22 cellular contexts compared by ENCODE assay signal in the genomic region with DNA sequence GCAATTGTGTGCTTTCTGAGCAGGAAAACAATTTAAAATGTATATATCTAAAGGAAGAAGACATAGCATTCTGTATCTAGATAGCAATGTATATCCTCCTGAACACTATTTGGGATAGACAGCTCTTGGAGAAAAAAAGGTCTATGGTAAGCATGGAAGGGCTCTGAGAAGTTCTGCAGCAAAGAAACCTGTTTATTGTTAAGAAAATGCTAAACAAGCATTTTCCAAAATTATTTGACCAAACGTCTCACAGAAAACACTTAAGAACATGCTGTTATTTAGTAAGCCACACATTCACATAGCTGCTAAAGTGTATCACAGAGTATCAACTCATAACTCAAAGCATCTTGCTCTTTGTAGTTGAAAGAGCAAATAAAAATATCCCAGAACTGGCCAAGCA.
DNase-seq lines count a peak whose midpoint lies in the region; ATAC-seq, FAIRE-seq and TF ChIP-seq lines count a peak whose summit lies in the region.
"Had no signal": no experiment of that assay in that cellular context is flagged by ENCODE, and none has a peak within 500 bp of the region (broad histone marks: within the 10 kb centered on the region; RNA-seq: fewer than 3 reads in every experiment).

No MANE protein-coding gene starts in this region.

- no peak for FAIRE-seq in HepG2 (lab: Jason Lieb, UNC)
- FAIRE-seq: A204.1, D721Med, GM12892, H54 had no signal

- H4K20me1 ChIP-seq in HepG2 (ENCODE audit: insufficient read depth, low read length): no peaks in the 10 kb centered on the region

- H3K27me3 Mint-ChIP-seq in osteocyte (ENCODE audit: unreplicated experiment): no peaks in the 10 kb centered on the region

- CTCF ChIA-PET in HepG2 (lab: Yijun Ruan, JAX; ENCODE audit: low intra/inter-chr PET ratio, low total read pairs): no interaction called here

- H3K4me3 Mint-ChIP-seq in osteocyte (ENCODE audit: unreplicated experiment): no peak overlapping the region
- H3K4me3 Mint-ChIP-seq: CD8-positive, alpha-beta T cell had no signal

- TF ChIP-seq POLR2A in HepG2 (IDR thresholded peaks at IDR 0.05; ENCODE audit: insufficient read depth in 1 of 2, low read depth in 2 of 2, low read length in 2 of 2) (no peak), right lobe of liver (IDR thresholded peaks at IDR 0.05) (no peak), body of pancreas (IDR thresholded peaks at IDR 0.05) (no peak)

- POLR2A ChIA-PET in HepG2 (lab: Yijun Ruan, JAX): no interaction called here

- H3K9me3 ChIP-seq in HepG2 (ENCODE audit: low read length) (no peaks in the 10 kb centered on the region), right lobe of liver (no peaks in the 10 kb centered on the region), body of pancreas (no peaks in the 10 kb centered on the region)
- H3K9me3 ChIP-seq: BLaER1 treated with 17β-estradiol and CSF1 and Interleukin-3, amounts not matched to agents 10 nM and 100 nM; MG63; SJCRH30 had no signal

- H2AFZ ChIP-seq in HepG2 (ENCODE audit: low read length): no peak overlapping the region

- H3K36me3 ChIP-seq in HepG2 (replicated peaks in 1 of 2; ENCODE audit: control insufficient read depth in 1 of 2, insufficient read depth in 2 of 2, low read length in 2 of 2): no peaks in the 10 kb centered on the region
- no peaks in the 10 kb centered on the region for H3K36me3 ChIP-seq in right lobe of liver
- H3K36me3 ChIP-seq in body of pancreas (replicated peaks in 1 of 2; ENCODE audit: insufficient read depth in 1 of 2, low read depth in 2 of 2): no peaks in the 10 kb centered on the region
- H3K36me3 ChIP-seq: MG63, SJCRH30 had no signal

- H3K4me1 ChIP-seq in HepG2 (ENCODE audit: insufficient read depth, low read length) (peaks cover 40% of the 10 kb centered on the region), right lobe of liver (peaks cover 0 to 37% (median 7%) of the 10 kb centered on the region in 4 donors), body of pancreas (peaks cover 38% of the 10 kb centered on the region)
- H3K4me1 ChIP-seq: SJCRH30 had no signal

- H3K27ac ChIP-seq in HepG2 (ENCODE audit: extremely low read length, insufficient read depth, low read length) (no peak overlapping the region), right lobe of liver (no peak overlapping the region), body of pancreas (peak overlapping the region in 3 of 4 donors; percentile 49 to 77 (median 61))
- H3K27ac ChIP-seq: SJCRH30 had no signal

- WGBS in HepG2 (ENCODE audit: low lambda C conversion rate): 89% methylated on average over 1 of the region's 1 CpG
- WGBS in right lobe of liver (ENCODE audit: insufficient coverage, low coverage, low lambda C conversion rate, missing lambda C conversion rate): 19% methylated on average over 1 of the region's 1 CpG
- 45 to 50% methylated on average over 1 of the region's 1 CpG for WGBS in body of pancreas, 2 donors

- no peak overlapping the region for H3K4me3 ChIP-seq in HepG2 (replicated peaks in 1 of 3; ENCODE audit: insufficient read depth in 1 of 3, low read depth in 2 of 3, low read length in 3 of 3)
- H3K4me3 ChIP-seq in right lobe of liver: no peak overlapping the region
- H3K4me3 ChIP-seq in body of pancreas: no peak overlapping the region
- H3K4me3 ChIP-seq: BLaER1 treated with 17β-estradiol and CSF1 and Interleukin-3, amounts not matched to agents 10 nM and 100 nM; MG63; SJCRH30 had no signal

- no peak for ATAC-seq in HepG2
- ATAC-seq in right lobe of liver: no peak
- ATAC-seq in body of pancreas: no peak
- no peak for ATAC-seq in GM19395 (IDR thresholded peaks at IDR 0.05; ENCODE audit: unreplicated experiment)
- ATAC-seq in HG02885 (IDR thresholded peaks at IDR 0.05; ENCODE audit: poor library complexity, unreplicated experiment): no peak
- ATAC-seq: CD8-positive, alpha-beta T cell; Panc1 had no signal

- H3K4me2 ChIP-seq in HepG2 (ENCODE audit: low read depth, low read length): no peak overlapping the region

- H3K36me3 Mint-ChIP-seq in osteocyte (ENCODE audit: unreplicated experiment): peaks cover 6% of the 10 kb centered on the region
- H3K36me3 Mint-ChIP-seq: CD8-positive, alpha-beta T cell had no signal

- no TSS peak for BruUV-seq in HepG2 (replicated peaks; lab: Mats Ljungman, UMichigan)

- DNase-seq in HepG2 (ENCODE audit: low spot score): no peak
- DNase-seq in right lobe of liver: no peak
- no peak for DNase-seq in body of pancreas
- no peak for DNase-seq in osteocyte (ENCODE audit: extremely low spot score, unreplicated experiment)
- DNase-seq in effector CD8-positive, alpha-beta T cell (lab: John Stamatoyannopoulos, UW): no peak
- no peak for DNase-seq in cerebellar cortex (ENCODE audit: low spot score)
- DNase-seq: CD8-positive, alpha-beta T cell; Karpas-422; MG63; NCI-H1092; NCI-H1436 treated with DMSO at 0.1 percent for 48 hours; NCI-H2081 treated with DMSO at 0.1 percent for 48 hours; NCI-H446 treated with DMSO at 0.1 percent for 48 hours; SJCRH30 had no signal

- intact Hi-C loops in HepG2 (cut with micrococcal nuclease; ENCODE audit: unreplicated experiment): no loop called here
- intact Hi-C loops in right lobe of liver (cut with DNase I): no loop called here
- intact Hi-C loops in body of pancreas (cut with DNase I): no loop called here

- in situ Hi-C loops in HepG2 (cut with HindIII; ENCODE audit: extremely low pct_ligation_motif_present, low pct_unique_long_range_greater_than_20kb): no loop called here

- H3K27me3 ChIP-seq in HepG2 (ENCODE audit: control insufficient read depth in 1 of 2, insufficient read depth in 2 of 2, low read length in 2 of 2): no peaks in the 10 kb centered on the region
- no peaks in the 10 kb centered on the region for H3K27me3 ChIP-seq in right lobe of liver
- no peaks in the 10 kb centered on the region for H3K27me3 ChIP-seq in body of pancreas
- H3K27me3 ChIP-seq: BLaER1 treated with 17β-estradiol and CSF1 and Interleukin-3, amounts not matched to agents 10 nM and 100 nM; MG63; SJCRH30 had no signal

- no peak for TF ChIP-seq RAD21 in HepG2 (CRISPR knock-in tag; IDR thresholded peaks at IDR 0.05)

- peaks cover 76% of the 10 kb centered on the region for H3K4me1 Mint-ChIP-seq in osteocyte (ENCODE audit: unreplicated experiment)

- no peak overlapping the region for H3K9ac ChIP-seq in HepG2 (ENCODE audit: insufficient read depth, low read depth, low read length)
- H3K9ac ChIP-seq: BLaER1 treated with 17β-estradiol and CSF1 and Interleukin-3, amounts not matched to agents 10 nM and 100 nM had no signal

- H3K79me2 ChIP-seq in HepG2 (ENCODE audit: insufficient read depth, low read length): no peaks in the 10 kb centered on the region

- TF ChIP-seq EP300 in HepG2 (IDR thresholded peaks at IDR 0.05; ENCODE audit: low read depth in 2 of 2, low read length in 2 of 2) (no peak), HepG2 (CRISPR knock-in tag; IDR thresholded peaks at IDR 0.05; ENCODE audit: borderline replicate concordance) (no peak)

- TF ChIP-seq CTCF in HepG2 (CRISPR knock-in tag; IDR thresholded peaks at IDR 0.05): no peak
- TF ChIP-seq CTCF in right lobe of liver (IDR thresholded peaks at IDR 0.05): no peak
- TF ChIP-seq CTCF in body of pancreas (IDR thresholded peaks at IDR 0.05): no peak
- TF ChIP-seq CTCF in osteocyte (IDR thresholded peaks at IDR 0.05): no peak

- peak overlapping the region; percentile 95 for H3K27ac Mint-ChIP-seq in osteocyte (ENCODE audit: unreplicated experiment)
- H3K27ac Mint-ChIP-seq: CD8-positive, alpha-beta T cell had no signal

- no peaks in the 10 kb centered on the region for H3K9me3 Mint-ChIP-seq in osteocyte (ENCODE audit: unreplicated experiment)
- H3K9me3 Mint-ChIP-seq: CD8-positive, alpha-beta T cell had no signal

TF ChIP-seq in HepG2, 621 proteins besides CTCF, POLR2A, EP300 and RAD21 (continues in another document):
- TF ChIP-seq, protein P1, sequence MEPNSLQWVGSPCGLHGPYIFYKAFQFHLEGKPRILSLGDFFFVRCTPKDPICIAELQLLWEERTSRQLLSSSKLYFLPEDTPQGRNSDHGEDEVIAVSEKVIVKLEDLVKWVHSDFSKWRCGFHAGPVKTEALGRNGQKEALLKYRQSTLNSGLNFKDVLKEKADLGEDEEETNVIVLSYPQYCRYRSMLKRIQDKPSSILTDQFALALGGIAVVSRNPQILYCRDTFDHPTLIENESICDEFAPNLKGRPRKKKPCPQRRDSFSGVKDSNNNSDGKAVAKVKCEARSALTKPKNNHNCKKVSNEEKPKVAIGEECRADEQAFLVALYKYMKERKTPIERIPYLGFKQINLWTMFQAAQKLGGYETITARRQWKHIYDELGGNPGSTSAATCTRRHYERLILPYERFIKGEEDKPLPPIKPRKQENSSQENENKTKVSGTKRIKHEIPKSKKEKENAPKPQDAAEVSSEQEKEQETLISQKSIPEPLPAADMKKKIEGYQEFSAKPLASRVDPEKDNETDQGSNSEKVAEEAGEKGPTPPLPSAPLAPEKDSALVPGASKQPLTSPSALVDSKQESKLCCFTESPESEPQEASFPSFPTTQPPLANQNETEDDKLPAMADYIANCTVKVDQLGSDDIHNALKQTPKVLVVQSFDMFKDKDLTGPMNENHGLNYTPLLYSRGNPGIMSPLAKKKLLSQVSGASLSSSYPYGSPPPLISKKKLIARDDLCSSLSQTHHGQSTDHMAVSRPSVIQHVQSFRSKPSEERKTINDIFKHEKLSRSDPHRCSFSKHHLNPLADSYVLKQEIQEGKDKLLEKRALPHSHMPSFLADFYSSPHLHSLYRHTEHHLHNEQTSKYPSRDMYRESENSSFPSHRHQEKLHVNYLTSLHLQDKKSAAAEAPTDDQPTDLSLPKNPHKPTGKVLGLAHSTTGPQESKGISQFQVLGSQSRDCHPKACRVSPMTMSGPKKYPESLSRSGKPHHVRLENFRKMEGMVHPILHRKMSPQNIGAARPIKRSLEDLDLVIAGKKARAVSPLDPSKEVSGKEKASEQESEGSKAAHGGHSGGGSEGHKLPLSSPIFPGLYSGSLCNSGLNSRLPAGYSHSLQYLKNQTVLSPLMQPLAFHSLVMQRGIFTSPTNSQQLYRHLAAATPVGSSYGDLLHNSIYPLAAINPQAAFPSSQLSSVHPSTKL (CRISPR knock-in tag; IDR thresholded peaks at IDR 0.05): no peak

Comparison
In these comparisons a context has a peak if more than half of its experiments do, and no peak if none do; other contexts are left out.
1. H3K27ac ChIP-seq: peak in body of pancreas (3 of 4); none in HepG2 (single experiment) and right lobe of liver (0 of 3).